In the genomic region with DNA sequence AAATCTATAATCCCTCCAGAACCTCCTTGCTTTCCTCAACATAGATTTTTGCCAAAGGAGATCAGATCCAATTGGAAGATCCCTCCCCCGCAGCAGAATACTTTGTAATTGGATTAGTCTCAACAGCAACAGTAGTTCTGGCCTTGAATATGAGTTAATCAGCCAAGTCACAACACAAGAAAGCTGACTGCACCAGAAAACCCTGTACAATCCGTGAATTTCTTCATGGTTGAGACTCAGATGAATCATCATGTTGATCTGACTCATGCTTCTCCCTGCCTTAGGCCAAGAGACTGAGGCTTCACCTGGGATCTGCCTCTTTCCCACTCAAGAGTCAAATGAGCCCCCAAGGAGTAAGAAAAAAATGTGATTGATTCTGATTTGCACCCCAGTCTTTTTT, we compare ENCODE assay signal across 10 cellular contexts. TPM values are rescaled to one million over a fixed set of nuclear protein-coding genes. Genes with fewer than 3 reads are reported as not detected.
DNase-seq lines count a peak whose midpoint lies in the region; ATAC-seq and TF ChIP-seq lines count a peak whose summit lies in the region.
"Had no signal": no experiment of that assay in that cellular context is flagged by ENCODE, and none has a peak within 500 bp of the region (broad histone marks: within the 10 kb centered on the region; RNA-seq: fewer than 3 reads in every experiment).

No MANE protein-coding gene starts in this region.

- H3K4me3 ChIP-seq in AG10803 (ENCODE audit: low read length) (no peak overlapping the region), RWPE2 (ENCODE audit: severe bottlenecking) (no peak overlapping the region)

- peak; percentile 78 for ATAC-seq in RWPE2 (ENCODE audit: low read depth)
- peak; percentile 44 for ATAC-seq in left ventricle myocardium superior
- ATAC-seq in GM19455 (IDR thresholded peaks at IDR 0.05; ENCODE audit: unreplicated experiment) = no peak
- ATAC-seq: stimulated activated naive CD8-positive, alpha-beta T cell treated with anti-CD3 and anti-CD28 coated beads, Interleukin-15, amount 100 ng/mL, for 72 hours had no signal

- H3K4me1 ChIP-seq in RWPE2 (ENCODE audit: insufficient read depth, poor library complexity, severe bottlenecking) = peaks cover 37% of the 10 kb centered on the region

- H3K36me3 ChIP-seq in RWPE2 (ENCODE audit: low read depth) = peaks cover 16% of the 10 kb centered on the region

- intact Hi-C loops in left ventricle myocardium superior (cut with micrococcal nuclease) = no loop called here

- H3K27ac ChIP-seq in RWPE2 (ENCODE audit: poor library complexity, severe bottlenecking) = peak overlapping the region; percentile 67

- no peaks in the 10 kb centered on the region for H3K27me3 ChIP-seq in RWPE2 (ENCODE audit: insufficient read depth, poor library complexity, severe bottlenecking)

- no peaks in the 10 kb centered on the region for H3K9me3 ChIP-seq in RWPE2 (ENCODE audit: severe bottlenecking)

- no peak for TF ChIP-seq CTCF in AG10803 (conservative IDR thresholded peaks at IDR 0.05; ENCODE audit: low read length)
- no peak for TF ChIP-seq CTCF in RWPE2 (IDR thresholded peaks at IDR 0.05; ENCODE audit: poor library complexity, severe bottlenecking)

- DNase-seq in AG10803 (ENCODE audit: low read depth) (peak; percentile 95), RWPE2 (ENCODE audit: low spot score) (no peak), left ventricle myocardium superior (no peak), GDM1 (lab: John Stamatoyannopoulos, UW) (no peak), NCI-H1436 treated with DMSO at 0.1 percent for 48 hours (lab: John Stamatoyannopoulos, UW) (no peak)
- DNase-seq: DND-41; NCI-H2081; stimulated activated naive CD8-positive, alpha-beta T cell treated with anti-CD3 and anti-CD28 coated beads, Interleukin-15, amount 100 ng/mL, for 72 hours had no signal

RNA-seq across cellular contexts. Expression of a gene that starts 3.0 kb away (rescaled TPM):
- total RNA-seq in left ventricle myocardium superior = 44.4 TPM

RNA-seq across cellular contexts. Expression of a gene that starts 12.3 kb away (rescaled TPM):
- total RNA-seq in left ventricle myocardium superior = not detected

RNA-seq across cellular contexts. Expression of a gene that starts 31.5 kb away (rescaled TPM):
- total RNA-seq in left ventricle myocardium superior = 2.9 TPM
- total RNA-seq: activated T-helper 2 cell treated with anti-CD3 and anti-CD28 coated beads, Interferon-gamma antibody, Interleukin-2, Interleukin-4, amounts not matched to agents 10 μg/mL and 5 μg/mL and 100 μg/mL, durations not matched to agents 14 hours and 24 hours and 36 hours had no signal

RNA-seq across cellular contexts. Expression of a gene that starts 38.0 kb away (rescaled TPM):
- 315 TPM for total RNA-seq in left ventricle myocardium superior

RNA-seq across cellular contexts. Expression of a gene that starts 43.2 kb away (rescaled TPM):
- total RNA-seq in left ventricle myocardium superior = 1.2 TPM
- total RNA-seq: activated T-helper 2 cell treated with anti-CD3 and anti-CD28 coated beads, Interferon-gamma antibody, Interleukin-2, Interleukin-4, amounts not matched to agents 10 μg/mL and 5 μg/mL and 100 μg/mL, durations not matched to agents 14 hours and 24 hours and 36 hours had no signal
